28 cellular contexts compared by ENCODE assay signal in the genomic region with DNA sequence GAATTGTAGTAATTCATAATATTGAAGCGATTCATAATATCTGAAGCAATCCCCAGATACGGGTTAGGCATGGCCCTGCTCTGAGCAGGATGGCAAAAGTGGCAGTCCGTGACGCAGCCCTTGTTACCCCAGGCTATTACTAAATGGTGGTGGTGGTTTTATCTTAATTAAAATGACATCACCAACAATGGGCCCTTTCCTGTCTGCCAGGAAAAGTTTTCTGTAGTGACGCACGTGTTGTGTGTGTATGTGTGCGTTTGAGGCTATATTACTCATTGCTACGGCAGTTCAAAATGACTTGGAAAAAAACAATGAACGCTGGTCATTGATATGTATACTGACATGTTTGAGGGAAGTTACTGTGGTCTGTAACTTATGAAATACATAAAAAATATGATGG. TPM values are rescaled to one million over a fixed set of nuclear protein-coding genes. Genes with fewer than 3 reads are reported as not detected.
A peak's percentile ranks its signal among the peaks of the same experiment; 100 is the strongest.
DNase-seq lines count a peak whose midpoint lies in the region; ATAC-seq, FAIRE-seq and TF ChIP-seq lines count a peak whose summit lies in the region.
"Had no signal": no experiment of that assay in that cellular context is flagged by ENCODE, and none has a peak within 500 bp of the region (broad histone marks: within the 10 kb centered on the region; RNA-seq: fewer than 3 reads in every experiment).

No MANE protein-coding gene starts in this region.

- H3K4me3 ChIP-seq in AG10803 (ENCODE audit: low read length) (no peak overlapping the region), bronchial epithelial cell (ENCODE audit: low read depth, low read length) (no peak overlapping the region)
- H3K4me3 ChIP-seq in naive thymus-derived CD4-positive, alpha-beta T cell (ENCODE audit: low read length), result no peak overlapping the region
- H3K4me3 ChIP-seq: adrenal gland, psoas muscle, stomach had no signal

- no peaks in the 10 kb centered on the region for H3K9me3 ChIP-seq in naive thymus-derived CD4-positive, alpha-beta T cell (ENCODE audit: control insufficient read depth in 2 of 3, low read length in 3 of 3)
- H3K9me3 ChIP-seq: adrenal gland, psoas muscle, stomach had no signal

- H3K9me3 Mint-ChIP-seq in naive thymus-derived CD4-positive, alpha-beta T cell, result peaks cover 0 to 1% (median 0%) of the 10 kb centered on the region in 11 donors
- H3K9me3 Mint-ChIP-seq: activated CD4-positive, alpha-beta T cell treated with anti-CD3 and anti-CD28 coated beads, Interleukin-2, amount 10 ng/mL, durations not matched to agents 7 days and 5 days; effector memory CD8-positive, alpha-beta T cell; neural crest cell had no signal

- FAIRE-seq in bronchial epithelial cell (lab: Jason Lieb, UNC), result no peak
- FAIRE-seq: A204.1, GM12892, small intestine had no signal

- H3K36me3 ChIP-seq in bronchial epithelial cell (ENCODE audit: control insufficient read depth, insufficient read depth, low read length), result peaks cover 10% of the 10 kb centered on the region
- peaks cover 0 to 42% (median 9%) of the 10 kb centered on the region in 3 experiments for H3K36me3 ChIP-seq in naive thymus-derived CD4-positive, alpha-beta T cell (ENCODE audit: control insufficient read depth in 2 of 3, insufficient read depth in 3 of 3, low read length in 3 of 3)

- no peak overlapping the region for H3K4me3 Mint-ChIP-seq in naive thymus-derived CD4-positive, alpha-beta T cell
- H3K4me3 Mint-ChIP-seq: activated CD4-positive, alpha-beta T cell treated with anti-CD3 and anti-CD28 coated beads, Interleukin-2, amount 10 ng/mL, durations not matched to agents 7 days and 5 days; effector memory CD8-positive, alpha-beta T cell; neural crest cell had no signal

- TF ChIP-seq CTCF in AG10803 (conservative IDR thresholded peaks at IDR 0.05; ENCODE audit: low read length) (no peak), bronchial epithelial cell (IDR thresholded peaks at IDR 0.05; ENCODE audit: insufficient read depth, low read length, severe bottlenecking) (no peak)

- CTCF ChIA-PET in naive thymus-derived CD4-positive, alpha-beta T cell (lab: Charles Lee), result no interaction called here

- peak overlapping the region in 1 of 9 donors; percentile 43 for H3K27ac Mint-ChIP-seq in naive thymus-derived CD4-positive, alpha-beta T cell
- H3K27ac Mint-ChIP-seq: activated CD4-positive, alpha-beta T cell treated with anti-CD3 and anti-CD28 coated beads, Interleukin-2, amount 10 ng/mL, durations not matched to agents 7 days and 5 days had no signal

- H3K27me3 ChIP-seq in bronchial epithelial cell (ENCODE audit: control insufficient read depth, insufficient read depth, low read length), result no peaks in the 10 kb centered on the region
- H3K27me3 ChIP-seq in naive thymus-derived CD4-positive, alpha-beta T cell (ENCODE audit: control insufficient read depth in 2 of 2, insufficient read depth in 2 of 2, low read length in 2 of 2), result no peaks in the 10 kb centered on the region
- H3K27me3 ChIP-seq: adrenal gland, foreskin keratinocyte, stomach had no signal

- POLR2A ChIA-PET in naive thymus-derived CD4-positive, alpha-beta T cell (lab: Charles Lee), result no interaction called here

- no peaks in the 10 kb centered on the region for H3K4me1 ChIP-seq in naive thymus-derived CD4-positive, alpha-beta T cell (ENCODE audit: control insufficient read depth in 2 of 2, insufficient read depth in 2 of 2, low read length in 2 of 2)
- H3K4me1 ChIP-seq: foreskin keratinocyte, psoas muscle had no signal

- ATAC-seq in naive thymus-derived CD4-positive, alpha-beta T cell, result no peak
- ATAC-seq in HG03442 (IDR thresholded peaks at IDR 0.05; ENCODE audit: unreplicated experiment) (no peak), HG03432 (IDR thresholded peaks at IDR 0.05; ENCODE audit: unreplicated experiment) (no peak)
- ATAC-seq: effector memory CD8-positive, alpha-beta T cell; foreskin keratinocyte; psoas muscle; Right ventricle myocardium inferior had no signal

- peaks cover 6 to 22% (median 11%) of the 10 kb centered on the region in 7 donors for H3K4me1 Mint-ChIP-seq in naive thymus-derived CD4-positive, alpha-beta T cell

- DNase-seq in AG10803 (ENCODE audit: low read depth), result peak; percentile 57
- peak; percentile 39 for DNase-seq in bronchial epithelial cell (ENCODE audit: low read depth)
- DNase-seq in foreskin melanocyte, result peak; percentile 49
- no peak for DNase-seq in naive thymus-derived CD4-positive, alpha-beta T cell
- DNase-seq in NCI-H2196 treated with DMSO at 0.1 percent for 48 hours (lab: John Stamatoyannopoulos, UW; ENCODE audit: unreplicated experiment), result no peak
- DNase-seq: activated CD4-positive, alpha-beta T cell treated with anti-CD3 and anti-CD28 coated beads, Interleukin-2, amount 10 ng/mL, durations not matched to agents 7 days and 5 days; activated CD8-positive, alpha-beta memory T cell treated with anti-CD3 and anti-CD28 coated beads, Interleukin-2, amount 50 U/mL, for 4 hours; activated gamma-delta T cell treated with Interleukin-2 at 50 U/mL for 16 hours; adrenal gland; cerebellar nuclear complex; DMS 273 treated with DMSO at 0.1 percent for 48 hours; effector memory CD8-positive, alpha-beta T cell; NCI-H1105; NCI-H2107; NCI-H524 treated with DMSO at 0.1 percent for 48 hours; psoas muscle; stimulated activated CD4-positive, alpha-beta T cell treated with anti-CD3 and anti-CD28 coated beads, Interleukin-2, amount 100 ng/mL, for 48 hours; stomach had no signal

- H3K27ac ChIP-seq in naive thymus-derived CD4-positive, alpha-beta T cell (ENCODE audit: low read depth, low read length), result no peak overlapping the region
- H3K27ac ChIP-seq: adrenal gland, C4-2B, foreskin keratinocyte, psoas muscle, stomach had no signal

- intact Hi-C loops in naive thymus-derived CD4-positive, alpha-beta T cell (cut with micrococcal nuclease), result no loop called here

- H3K27me3 Mint-ChIP-seq in naive thymus-derived CD4-positive, alpha-beta T cell, result no peaks in the 10 kb centered on the region
- H3K27me3 Mint-ChIP-seq: activated CD4-positive, alpha-beta T cell treated with anti-CD3 and anti-CD28 coated beads, Interleukin-2, amount 10 ng/mL, durations not matched to agents 7 days and 5 days; effector memory CD8-positive, alpha-beta T cell had no signal

- H3K36me3 Mint-ChIP-seq in naive thymus-derived CD4-positive, alpha-beta T cell, result peaks cover 0 to 37% (median 14%) of the 10 kb centered on the region in 5 donors

TF ChIP-seq in PFSK-1, 5 proteins besides CTCF, POLR2A, EP300 and RAD21:
- peak; percentile 87; the same call in 1 of the 2 replicates for TF ChIP-seq SIN3A (IDR thresholded peaks at IDR 0.05; ENCODE audit: borderline replicate concordance, insufficient read depth, low read length)
- TF ChIP-seq, protein P1, sequence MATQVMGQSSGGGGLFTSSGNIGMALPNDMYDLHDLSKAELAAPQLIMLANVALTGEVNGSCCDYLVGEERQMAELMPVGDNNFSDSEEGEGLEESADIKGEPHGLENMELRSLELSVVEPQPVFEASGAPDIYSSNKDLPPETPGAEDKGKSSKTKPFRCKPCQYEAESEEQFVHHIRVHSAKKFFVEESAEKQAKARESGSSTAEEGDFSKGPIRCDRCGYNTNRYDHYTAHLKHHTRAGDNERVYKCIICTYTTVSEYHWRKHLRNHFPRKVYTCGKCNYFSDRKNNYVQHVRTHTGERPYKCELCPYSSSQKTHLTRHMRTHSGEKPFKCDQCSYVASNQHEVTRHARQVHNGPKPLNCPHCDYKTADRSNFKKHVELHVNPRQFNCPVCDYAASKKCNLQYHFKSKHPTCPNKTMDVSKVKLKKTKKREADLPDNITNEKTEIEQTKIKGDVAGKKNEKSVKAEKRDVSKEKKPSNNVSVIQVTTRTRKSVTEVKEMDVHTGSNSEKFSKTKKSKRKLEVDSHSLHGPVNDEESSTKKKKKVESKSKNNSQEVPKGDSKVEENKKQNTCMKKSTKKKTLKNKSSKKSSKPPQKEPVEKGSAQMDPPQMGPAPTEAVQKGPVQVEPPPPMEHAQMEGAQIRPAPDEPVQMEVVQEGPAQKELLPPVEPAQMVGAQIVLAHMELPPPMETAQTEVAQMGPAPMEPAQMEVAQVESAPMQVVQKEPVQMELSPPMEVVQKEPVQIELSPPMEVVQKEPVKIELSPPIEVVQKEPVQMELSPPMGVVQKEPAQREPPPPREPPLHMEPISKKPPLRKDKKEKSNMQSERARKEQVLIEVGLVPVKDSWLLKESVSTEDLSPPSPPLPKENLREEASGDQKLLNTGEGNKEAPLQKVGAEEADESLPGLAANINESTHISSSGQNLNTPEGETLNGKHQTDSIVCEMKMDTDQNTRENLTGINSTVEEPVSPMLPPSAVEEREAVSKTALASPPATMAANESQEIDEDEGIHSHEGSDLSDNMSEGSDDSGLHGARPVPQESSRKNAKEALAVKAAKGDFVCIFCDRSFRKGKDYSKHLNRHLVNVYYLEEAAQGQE (IDR thresholded peaks at IDR 0.05; ENCODE audit: insufficient read depth in 1 of 2, low read depth in 2 of 2, low read length in 2 of 2), result no peak
- TF ChIP-seq POLR2AphosphoS5 (IDR thresholded peaks at IDR 0.05; ENCODE audit: low read depth, low read length), result no peak
- TF ChIP-seq TAF1 (IDR thresholded peaks at IDR 0.05; ENCODE audit: borderline replicate concordance, insufficient read depth, low read length), result no peak
- TF ChIP-seq FOXP2 (optimal IDR thresholded peaks at IDR 0.05; ENCODE audit: borderline replicate concordance, extremely low read depth, extremely low read length, insufficient read depth), result no peak

RNA-seq across cellular contexts. Expression of a gene that starts 10.6 kb away (rescaled TPM):
- polyA plus RNA-seq in PFSK-1 (2012; ENCODE audit: insufficient read length, low read depth), result 24.9 TPM
- 24.5 and 37.0 TPM in 2 replicates for total RNA-seq in bronchial epithelial cell
- total RNA-seq in naive thymus-derived CD4-positive, alpha-beta T cell, result under 1 TPM in 1 of 5 experiments, not detected in 4; 0.05 TPM
- not detected for polyA plus RNA-seq in naive thymus-derived CD4-positive, alpha-beta T cell

RNA-seq across cellular contexts. Expression of a gene that starts 47.0 kb away (rescaled TPM):
- polyA plus RNA-seq in PFSK-1 (2012; ENCODE audit: insufficient read length, low read depth), result 67.5 TPM
- 72.9 and 89.4 TPM in 2 replicates for total RNA-seq in bronchial epithelial cell
- total RNA-seq in naive thymus-derived CD4-positive, alpha-beta T cell, result 100 to 1,000 TPM in 4 of 5 experiments, 10 to 100 TPM in 1; 79.3 to 177 (median 150) TPM
- polyA plus RNA-seq in naive thymus-derived CD4-positive, alpha-beta T cell, result 10 to 100 TPM; 77.4 to 93.9 TPM

RNA-seq across cellular contexts. Expression of a gene that starts 47.6 kb away (rescaled TPM):
- polyA plus RNA-seq in PFSK-1 (2012; ENCODE audit: insufficient read length, low read depth), result 53.1 TPM
- 152 and 218 TPM in 2 replicates for total RNA-seq in bronchial epithelial cell
- 10 to 100 TPM; 12.1 to 25.2 (median 16.6) TPM for total RNA-seq in naive thymus-derived CD4-positive, alpha-beta T cell
- 10 to 100 TPM; 20.2 to 27.8 TPM for polyA plus RNA-seq in naive thymus-derived CD4-positive, alpha-beta T cell

Comparison
In these comparisons a context has a peak if more than half of its experiments do, and no peak if none do; other contexts are left out.
1. DNase-seq: peak in AG10803 (single experiment), bronchial epithelial cell (single experiment) and foreskin melanocyte (single experiment); none in naive thymus-derived CD4-positive, alpha-beta T cell (0 of 9) and NCI-H2196 treated with DMSO at 0.1 percent for 48 hours (single experiment).
2. RNA of a gene that starts 10.6 kb away (total RNA-seq): 24.5 to 37.0 TPM in bronchial epithelial cell; 0.05 TPM in naive thymus-derived CD4-positive, alpha-beta T cell; every median in the first group is over 10 times any median in the second.